12 cellular contexts compared by ENCODE assay signal in the genomic region with DNA sequence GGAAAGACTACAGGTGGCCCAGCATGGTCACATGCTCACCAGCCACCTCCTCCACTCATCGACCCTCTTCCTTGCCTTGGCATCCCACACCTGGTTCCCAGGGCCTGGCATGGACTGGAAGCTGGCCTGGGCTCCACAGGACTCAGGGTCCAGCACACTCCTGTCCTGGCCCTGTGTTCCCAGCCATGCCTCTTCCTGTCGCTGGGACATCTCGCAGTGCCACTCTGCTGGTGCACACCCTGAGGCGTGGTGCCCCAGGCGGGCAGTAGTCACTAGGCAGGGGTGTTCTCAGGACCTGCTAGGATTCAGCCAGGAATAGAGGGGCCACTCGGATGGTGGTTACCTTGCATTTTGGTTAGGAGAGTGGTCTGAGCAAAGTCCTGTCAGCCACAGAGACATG.
DNase-seq lines count a peak whose midpoint lies in the region; ATAC-seq and TF ChIP-seq lines count a peak whose summit lies in the region.
"Had no signal": no experiment of that assay in that cellular context is flagged by ENCODE, and none has a peak within 500 bp of the region (broad histone marks: within the 10 kb centered on the region; RNA-seq: fewer than 3 reads in every experiment).

No MANE protein-coding gene starts in this region.

- H3K27me3 ChIP-seq in BLaER1 (no peaks in the 10 kb centered on the region), neuronal stem cell (ENCODE audit: control insufficient read depth in 3 of 3, insufficient read depth in 3 of 3, low read depth in 1 of 3, low read length in 3 of 3) (peaks cover 0 to 41% (median 0%) of the 10 kb centered on the region in 3 experiments), ascending aorta (no peaks in the 10 kb centered on the region)

- no peak overlapping the region for H4K8ac ChIP-seq in neuronal stem cell (ENCODE audit: low read depth, low read length)

- H2BK120ac ChIP-seq in neuronal stem cell (ENCODE audit: low read depth, low read length) = no peak overlapping the region

- intact Hi-C loops in ascending aorta (cut with DNase I) = no loop called here

- no peaks in the 10 kb centered on the region for H4K20me1 ChIP-seq in BLaER1

- no peaks in the 10 kb centered on the region for H3K36me3 ChIP-seq in BLaER1
- no peaks in the 10 kb centered on the region for H3K36me3 ChIP-seq in neuronal stem cell (replicated peaks in 1 of 2; ENCODE audit: control insufficient read depth in 2 of 2, insufficient read depth in 2 of 2, low read length in 2 of 2)
- no peaks in the 10 kb centered on the region for H3K36me3 ChIP-seq in ascending aorta
- H3K36me3 ChIP-seq: HAP-1 had no signal

- H2BK15ac ChIP-seq in neuronal stem cell (ENCODE audit: low read length) = peak overlapping the region; percentile 31

- no peak for DNase-seq in caudate nucleus (lab: John Stamatoyannopoulos, UW)
- DNase-seq in neuronal stem cell (ENCODE audit: low spot score) = no peak
- no peak for DNase-seq in activated T-cell treated with anti-CD3 and anti-CD28 coated beads, Interleukin-2, amount 50 U/mL, for 48 hours
- DNase-seq in ascending aorta (ENCODE audit: low spot score in 2 of 2) = no peak
- DNase-seq: CD8-positive, alpha-beta T cell; COR-L47; DND-41; GDM1 had no signal

- peak overlapping the region; percentile 89 for H3K4me2 ChIP-seq in BLaER1
- no peak overlapping the region for H3K4me2 ChIP-seq in neuronal stem cell (ENCODE audit: insufficient read depth, low read length, poor library complexity, severe bottlenecking)

- peak overlapping the region; percentile 77 for H3K23ac ChIP-seq in neuronal stem cell (ENCODE audit: low read depth, low read length, poor library complexity)

- ATAC-seq in GM21723 (IDR thresholded peaks at IDR 0.05; ENCODE audit: unreplicated experiment) = no peak
- ATAC-seq: CD8-positive, alpha-beta T cell had no signal

- H3K14ac ChIP-seq in neuronal stem cell (ENCODE audit: low read length) = peak overlapping the region; percentile 72

- H3K9ac ChIP-seq in BLaER1 (peak overlapping the region; percentile 27; the same call in 1 of the 2 replicates), neuronal stem cell (ENCODE audit: low read depth, low read length, poor library complexity) (no peak overlapping the region)

- no peaks in the 10 kb centered on the region for H3K79me1 ChIP-seq in neuronal stem cell (ENCODE audit: low read depth, low read length)

- no peak overlapping the region for H2AFZ ChIP-seq in neuronal stem cell (ENCODE audit: low read length)

- TF ChIP-seq RAD21 in Ishikawa (IDR thresholded peaks at IDR 0.05; ENCODE audit: low read depth) = no peak

- no peaks in the 10 kb centered on the region for H3K9me3 ChIP-seq in BLaER1
- no peaks in the 10 kb centered on the region for H3K9me3 ChIP-seq in neuronal stem cell (replicated peaks in 1 of 2; ENCODE audit: control insufficient read depth in 2 of 2, insufficient read depth in 1 of 2, low read depth in 1 of 2, low read length in 2 of 2)
- no peaks in the 10 kb centered on the region for H3K9me3 ChIP-seq in ascending aorta
- H3K9me3 ChIP-seq: HAP-1 had no signal

- H2BK5ac ChIP-seq in neuronal stem cell (ENCODE audit: low read length) = no peak overlapping the region

- H3K18ac ChIP-seq in neuronal stem cell (ENCODE audit: low read length) = peak overlapping the region; percentile 67

- no CpG with 5 or more reads among the region's 6 CpGs for WGBS in neuronal stem cell (ENCODE audit: extremely low coverage in 2 of 2, insufficient read length in 2 of 2, insufficient replicate concordance in 1 of 2), 2 donors

- H3K4me3 ChIP-seq in BLaER1 (no peak overlapping the region), neuronal stem cell (ENCODE audit: low read length in 2 of 2) (no peak overlapping the region), ascending aorta (no peak overlapping the region)
- H3K4me3 ChIP-seq: HAP-1 had no signal

- no peak overlapping the region for H2BK12ac ChIP-seq in neuronal stem cell (ENCODE audit: low read length)

- TF ChIP-seq EP300 in Ishikawa (IDR thresholded peaks at IDR 0.05; ENCODE audit: borderline replicate concordance) = no peak

- H2AK5ac ChIP-seq in neuronal stem cell (ENCODE audit: low read depth, low read length) = peak overlapping the region; percentile 61

- H4K91ac ChIP-seq in neuronal stem cell (ENCODE audit: low read depth, low read length, poor library complexity) = no peak overlapping the region

- H3K27ac ChIP-seq in BLaER1 (peak overlapping the region; percentile 51; the same call in 1 of the 2 replicates), caudate nucleus (ENCODE audit: low read depth, low read length) (peak overlapping the region; percentile 84), neuronal stem cell (replicated peaks; ENCODE audit: low read length) (no peak overlapping the region), ascending aorta (no peak overlapping the region)

- H3K4me1 ChIP-seq in BLaER1 (peaks cover 36% of the 10 kb centered on the region), neuronal stem cell (ENCODE audit: control insufficient read depth in 2 of 2, insufficient read depth in 1 of 2, low read depth in 1 of 2, low read length in 2 of 2) (peaks cover 0 to 3% of the 10 kb centered on the region in 2 donors), ascending aorta (no peaks in the 10 kb centered on the region)
- H3K4me1 ChIP-seq: HAP-1 had no signal

- H3K4ac ChIP-seq in neuronal stem cell (ENCODE audit: low read length) = no peak overlapping the region

- no peak for TF ChIP-seq CTCF in ascending aorta (IDR thresholded peaks at IDR 0.05)

TF ChIP-seq in Ishikawa, 13 proteins besides CTCF, POLR2A, EP300 and RAD21:
- no peak for TF ChIP-seq NFIC (IDR thresholded peaks at IDR 0.05)
- TF ChIP-seq USF1 (IDR thresholded peaks at IDR 0.05) = 0 out of 2 replicates have a peak, but pooled peaks have one; percentile 3

Comparison
In these comparisons a context has a peak if more than half of its experiments do, and no peak if none do; other contexts are left out.
1. H3K27ac ChIP-seq: peak in BLaER1 (single experiment) and caudate nucleus (single experiment); none in neuronal stem cell (single experiment) and ascending aorta (0 of 2).